ENCODE assay signal across 9 cellular contexts in genomic region chr5:75681125-75681830, GRCh38. TPM values are rescaled to one million over a fixed set of nuclear protein-coding genes. Genes with fewer than 3 reads are reported as not detected.
DNase-seq lines count a peak whose midpoint lies in the region; ATAC-seq, FAIRE-seq and TF ChIP-seq lines count a peak whose summit lies in the region.
"Had no signal": no experiment of that assay in that cellular context is flagged by ENCODE, and none has a peak within 500 bp of the region (broad histone marks: within the 10 kb centered on the region; RNA-seq: fewer than 3 reads in every experiment).

No MANE protein-coding gene starts in this region.

- peaks cover 0 to 4% of the 10 kb centered on the region in 2 donors for H3K4me1 ChIP-seq in thyroid gland

- peak; percentile 100 for FAIRE-seq in islet of Langerhans (lab: Jason Lieb, UNC)

- no peak overlapping the region for H3K4me3 Mint-ChIP-seq in activated T-helper 17 cell treated with anti-CD3 and anti-CD28 coated beads, Interleukin-2, amount 50 U/mL, for 72 hours

- H3K36me3 ChIP-seq in thyroid gland = no peaks in the 10 kb centered on the region

- TF ChIP-seq POLR2A in thyroid gland (IDR thresholded peaks at IDR 0.05) = no peak

- ATAC-seq in activated T-helper 17 cell treated with anti-CD3 and anti-CD28 coated beads, Interleukin-2, amount 50 U/mL, for 72 hours (replicated peaks) = peak; percentile 33

- no peaks in the 10 kb centered on the region for H3K27me3 ChIP-seq in thyroid gland
- H3K27me3 ChIP-seq: BLaER1 had no signal

- WGBS in thyroid gland, 2 donors = 35 to 61% methylated on average over 2 of the region's 2 CpGs

- H3K9me3 Mint-ChIP-seq in activated T-helper 17 cell treated with anti-CD3 and anti-CD28 coated beads, Interleukin-2, amount 50 U/mL, for 72 hours = no peaks in the 10 kb centered on the region

- H3K9me3 ChIP-seq in thyroid gland = no peaks in the 10 kb centered on the region
- H3K9me3 ChIP-seq: BLaER1 had no signal

- no peak overlapping the region for H3K27ac Mint-ChIP-seq in activated T-helper 17 cell treated with anti-CD3 and anti-CD28 coated beads, Interleukin-2, amount 50 U/mL, for 72 hours

- peaks cover 10% of the 10 kb centered on the region for H3K4me1 Mint-ChIP-seq in activated T-helper 17 cell treated with anti-CD3 and anti-CD28 coated beads, Interleukin-2, amount 50 U/mL, for 72 hours

- peak; percentile 36 to 84 (median 76) for TF ChIP-seq CTCF in thyroid gland (IDR thresholded peaks at IDR 0.05)

- no peak overlapping the region for H3K4me3 ChIP-seq in thyroid gland (replicated peaks in 1 of 3)
- H3K4me3 ChIP-seq: BLaER1 had no signal

- no peaks in the 10 kb centered on the region for H3K27me3 Mint-ChIP-seq in activated T-helper 17 cell treated with anti-CD3 and anti-CD28 coated beads, Interleukin-2, amount 50 U/mL, for 72 hours

- intact Hi-C loops in thyroid gland (cut with DNase I) = loop anchor here (10.0 kb wide), 1 partner anchor 346 kb away; the partner anchor contains the start of gene HMGCR

- H3K27ac ChIP-seq in thyroid gland = peak overlapping the region in 1 of 3 donors; percentile 45
- H3K27ac ChIP-seq: BLaER1 had no signal

- DNase-seq in DMS153 treated with DMSO at 0.1 percent for 48 hours (lab: John Stamatoyannopoulos, UW; ENCODE audit: unreplicated experiment) (peak; percentile 2), DMS153 (lab: John Stamatoyannopoulos, UW) (no peak), NAMALWA (ENCODE audit: low spot score) (peak; percentile 66), thyroid gland (no peak), cortex of kidney (lab: John Stamatoyannopoulos, UW) (no peak), GM19238 (ENCODE audit: insufficient read length, low spot score) (no peak)

- H3K36me3 Mint-ChIP-seq in activated T-helper 17 cell treated with anti-CD3 and anti-CD28 coated beads, Interleukin-2, amount 50 U/mL, for 72 hours (ENCODE audit: low read depth) = peaks cover 71% of the 10 kb centered on the region

RNA-seq across cellular contexts. Expression of gene POC5, which starts 36.0 kb away (rescaled TPM):
- 10 to 100 TPM in 1 of 2 donors, 1 to 10 TPM in 1; 9.2 to 18.3 TPM for total RNA-seq in activated T-helper 17 cell treated with anti-CD3 and anti-CD28 coated beads, Interleukin-2, amount 50 U/mL, for 72 hours
- total RNA-seq in thyroid gland = 10 to 100 TPM in 3 of 4 donors, 1 to 10 TPM in 1; 9.5 to 24.3 (median 14.4) TPM

Comparison
In these comparisons a context has a peak if more than half of its experiments do, and no peak if none do; other contexts are left out.
1. DNase-seq: peak in DMS153 treated with DMSO at 0.1 percent for 48 hours (single experiment) and NAMALWA (single experiment); none in DMS153 (single experiment), thyroid gland (0 of 2), cortex of kidney (single experiment) and GM19238 (single experiment).